27 cellular contexts compared by ENCODE assay signal in genomic region chr13:97538193-97538592, GRCh38.
"Had no signal": no experiment of that assay in that cellular context is flagged by ENCODE, and none has a peak within 500 bp of the region (broad histone marks: within the 10 kb centered on the region; RNA-seq: fewer than 3 reads in every experiment).

No MANE protein-coding gene starts in this region.

- H3K4me1 ChIP-seq: foreskin keratinocyte, gastroesophageal sphincter, neural progenitor cell, prostate gland, right atrium auricular region, testis, tibial artery, vagina had no signal

- DNase-seq: dermis blood vessel endothelial cell; effector memory CD8-positive, alpha-beta T cell; erythroblast; esophagus squamous epithelium; foreskin keratinocyte; heart left ventricle; kidney; mesendoderm; midbrain; naive thymus-derived CD4-positive, alpha-beta T cell; stimulated activated CD4-positive, alpha-beta T cell treated with anti-CD3 and anti-CD28 coated beads, Interleukin-2, amount 100 ng/mL, for 24 hours; stimulated activated CD4-positive, alpha-beta T cell treated with anti-CD3 and anti-CD28 coated beads, Interleukin-4, amount 100 ng/mL, for 24 hours; stimulated activated naive CD4-positive, alpha-beta T cell treated with Interleukin-2 at 50 U/mL for 16 hours; stomach; testis; tibial artery had no signal

- H3K4me2 ChIP-seq: hepatocyte, neural progenitor cell had no signal

- H3K9ac ChIP-seq: neural progenitor cell had no signal

- ATAC-seq: effector memory CD8-positive, alpha-beta T cell; foreskin keratinocyte; gastroesophageal sphincter; heart left ventricle; left lobe of liver; naive thymus-derived CD4-positive, alpha-beta T cell; sciatic nerve; stimulated activated effector memory CD8-positive, alpha-beta T cell treated with anti-CD3 and anti-CD28 coated beads, Interleukin-12 subunit alpha, Interleukin-12 subunit beta, amount 100 ng/mL, for 72 hours had no signal

- H3K79me2 ChIP-seq: hepatocyte had no signal

- H3K27ac ChIP-seq: coronary artery, esophagus squamous epithelium, foreskin keratinocyte, gastroesophageal sphincter, heart left ventricle, hepatocyte, neural progenitor cell, prostate gland, right atrium auricular region, stomach, testis, tibial artery, vagina had no signal

- H2AFZ ChIP-seq: hepatocyte, neural progenitor cell had no signal

- H3K9me3 ChIP-seq: esophagus squamous epithelium, gastroesophageal sphincter, heart left ventricle, prostate gland, right atrium auricular region, stomach, testis, tibial artery, vagina had no signal

- H3K36me3 ChIP-seq: esophagus squamous epithelium, gastroesophageal sphincter, heart left ventricle, neural progenitor cell, prostate gland, right atrium auricular region, stomach, tibial artery, vagina had no signal

- H3K27me3 ChIP-seq: esophagus squamous epithelium, foreskin keratinocyte, gastroesophageal sphincter, heart left ventricle, hepatocyte, neural progenitor cell, right atrium auricular region, stomach, testis, tibial artery, vagina had no signal

- H3K4me3 ChIP-seq: coronary artery, esophagus squamous epithelium, gastroesophageal sphincter, heart left ventricle, hepatocyte, neural progenitor cell, prostate gland, right atrium auricular region, stomach, testis, tibial artery, vagina had no signal

- FAIRE-seq: endometrium, kidney had no signal
